Comparison of ENCODE assay signal across 17 cellular contexts in genomic region chr10:127578628-127579305, GRCh38. TPM values are rescaled to one million over a fixed set of nuclear protein-coding genes. Genes with fewer than 3 reads are reported as not detected.
A peak's percentile ranks its signal among the peaks of the same experiment; 100 is the strongest.
DNase-seq lines count a peak whose midpoint lies in the region; ATAC-seq and TF ChIP-seq lines count a peak whose summit lies in the region.
"Had no signal": no experiment of that assay in that cellular context is flagged by ENCODE, and none has a peak within 500 bp of the region (broad histone marks: within the 10 kb centered on the region; RNA-seq: fewer than 3 reads in every experiment).

No MANE protein-coding gene starts in this region.

- intact Hi-C loops in heart right ventricle (cut with DNase I), result loop anchor here in 2 of 10 donors (5.0 to 10.0 kb wide), 2 partner anchors 276 to 1596 kb away; no protein-coding TSS in a partner anchor
- intact Hi-C loops in Right ventricle myocardium inferior (cut with DNase I), result loop anchor here (10.0 kb wide), 2 partner anchors 276 to 1594 kb away; no protein-coding TSS in a partner anchor
- intact Hi-C loops in esophagus muscularis mucosa (cut with DNase I), result no loop called here
- intact Hi-C loops in left lung (cut with DNase I), result no loop called here
- intact Hi-C loops in uterus (cut with DNase I; ENCODE audit: low total_unique reads), result no loop called here

- peaks cover 0 to 43% (median 28%) of the 10 kb centered on the region in 9 donors for H3K4me1 ChIP-seq in heart right ventricle
- H3K4me1 ChIP-seq in esophagus muscularis mucosa, result peaks cover 4 to 12% (median 9%) of the 10 kb centered on the region in 4 donors
- peaks cover 7 to 24% of the 10 kb centered on the region in 2 donors for H3K4me1 ChIP-seq in left lung
- H3K4me1 ChIP-seq in uterus, result no peaks in the 10 kb centered on the region

- WGBS in heart right ventricle, 2 donors, result 71 to 75% methylated on average over 13 of the region's 13 CpGs
- 83% methylated on average over 10 of the region's 13 CpGs for WGBS in esophagus muscularis mucosa

- ATAC-seq in heart right ventricle, result peak; percentile 38 to 85 (median 75)
- ATAC-seq in Right ventricle myocardium inferior, result no peak
- peak; percentile 67 for ATAC-seq in left lung
- ATAC-seq: HCT116 had no signal

- TF ChIP-seq CTCF in heart right ventricle (IDR thresholded peaks at IDR 0.05) (no peak), esophagus muscularis mucosa (IDR thresholded peaks at IDR 0.05) (no peak), left lung (IDR thresholded peaks at IDR 0.05) (no peak), uterus (IDR thresholded peaks at IDR 0.05) (no peak)

- TF ChIP-seq EP300 in esophagus muscularis mucosa (IDR thresholded peaks at IDR 0.05), result no peak

- H3K27me3 ChIP-seq in heart right ventricle (no peaks in the 10 kb centered on the region), esophagus muscularis mucosa (peaks cover 0 to 6% (median 0%) of the 10 kb centered on the region in 4 donors), left lung (no peaks in the 10 kb centered on the region), uterus (no peaks in the 10 kb centered on the region)
- H3K27me3 ChIP-seq: BLaER1 treated with 17β-estradiol and CSF1 and Interleukin-3, amounts not matched to agents 10 nM and 100 nM had no signal

- H3K4me3 ChIP-seq in heart right ventricle (no peak overlapping the region), esophagus muscularis mucosa (no peak overlapping the region), left lung (no peak overlapping the region), uterus (no peak overlapping the region)
- H3K4me3 ChIP-seq: BLaER1 treated with 17β-estradiol and CSF1 and Interleukin-3, amounts not matched to agents 10 nM and 100 nM had no signal

- DNase-seq in heart right ventricle, result peak in 1 of 2 donors; percentile 49
- DNase-seq in Right ventricle myocardium inferior (ENCODE audit: missing footprints), result no peak
- peak; percentile 89 for DNase-seq in esophagus muscularis mucosa (ENCODE audit: extremely low spot score)
- no peak for DNase-seq in left lung
- no peak for DNase-seq in substantia nigra (lab: John Stamatoyannopoulos, UW)
- no peak for DNase-seq in uterus
- DNase-seq in medulla oblongata (ENCODE audit: extremely low spot score), result no peak
- DNase-seq in iPS-NIHi7 (ENCODE audit: extremely low spot score), result no peak
- DNase-seq: 8988T; CD8-positive, alpha-beta memory T cell; DMS79 treated with DMSO at 0.1 percent for 48 hours; NCI-H1930; NCI-H69; RPMI8226 had no signal

- H3K9me3 ChIP-seq in heart right ventricle (peaks cover 0 to 11% (median 2%) of the 10 kb centered on the region in 11 donors), esophagus muscularis mucosa (peaks cover 0 to 4% (median 2%) of the 10 kb centered on the region in 4 donors), left lung (no peaks in the 10 kb centered on the region), uterus (no peaks in the 10 kb centered on the region)

- H3K36me3 ChIP-seq in heart right ventricle (no peaks in the 10 kb centered on the region), esophagus muscularis mucosa (no peaks in the 10 kb centered on the region), left lung (no peaks in the 10 kb centered on the region), uterus (no peaks in the 10 kb centered on the region)
- H3K36me3 ChIP-seq: BLaER1 treated with 17β-estradiol and CSF1 and Interleukin-3, amounts not matched to agents 10 nM and 100 nM had no signal

- peak overlapping the region; percentile 17 to 87 (median 73) for H3K27ac ChIP-seq in heart right ventricle
- H3K27ac ChIP-seq in esophagus muscularis mucosa (replicated peaks in 1 of 4), result no peak overlapping the region
- no peak overlapping the region for H3K27ac ChIP-seq in left lung
- H3K27ac ChIP-seq in substantia nigra (ENCODE audit: low read depth, low read length, poor library complexity, severe bottlenecking), result peak overlapping the region; percentile 16
- H3K27ac ChIP-seq in uterus, result no peak overlapping the region
- H3K27ac ChIP-seq: BLaER1 treated with 17β-estradiol and CSF1 and Interleukin-3, amounts not matched to agents 10 nM and 100 nM had no signal

- TF ChIP-seq POLR2A in esophagus muscularis mucosa (IDR thresholded peaks at IDR 0.05; ENCODE audit: low read depth) (no peak), uterus (IDR thresholded peaks at IDR 0.05) (no peak)

RNA-seq across cellular contexts. Expression of gene NPS, which starts 29.7 kb away (rescaled TPM):
- total RNA-seq in heart right ventricle (not detected), Right ventricle myocardium inferior (not detected), esophagus muscularis mucosa (not detected), left lung (not detected), uterus (not detected)
- not detected for polyA plus RNA-seq in heart right ventricle
- total RNA-seq: CD8-positive, alpha-beta memory T cell; G401 had no signal
- polyA plus RNA-seq: CD8-positive, alpha-beta memory T cell had no signal

Comparison
In these comparisons a context has a peak if more than half of its experiments do, and no peak if none do; other contexts are left out.
1. H3K27ac ChIP-seq: peak in heart right ventricle (10 of 10) and substantia nigra (single experiment); none in esophagus muscularis mucosa (0 of 4), left lung (0 of 2) and uterus (0 of 2).